Comparison of ENCODE assay signal across 29 cellular contexts in the genomic region with DNA sequence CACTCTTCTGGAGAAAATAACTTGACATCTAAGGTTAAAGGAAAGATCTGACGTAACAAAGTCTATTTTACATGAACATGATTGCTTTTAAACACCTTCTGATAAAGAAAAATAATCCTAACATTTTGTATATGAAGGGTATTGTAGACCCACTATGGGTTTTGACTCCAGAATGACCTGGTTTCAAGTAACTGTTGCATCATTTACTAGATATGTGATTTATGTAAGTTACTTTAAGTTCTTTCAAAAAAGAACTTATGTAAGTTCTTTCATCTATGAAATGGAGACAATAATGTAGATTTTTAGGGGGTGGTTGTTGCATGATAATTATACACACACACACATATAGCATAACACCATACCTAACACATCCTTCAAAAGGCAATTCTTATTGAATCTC.
"Had no signal": no experiment of that assay in that cellular context is flagged by ENCODE, and none has a peak within 500 bp of the region (broad histone marks: within the 10 kb centered on the region; RNA-seq: fewer than 3 reads in every experiment).

No MANE protein-coding gene starts in this region.

- H3K27ac Mint-ChIP-seq: stimulated activated effector memory CD8-positive, alpha-beta T cell treated with anti-CD3 and anti-CD28 coated beads, Interleukin-12 subunit alpha, Interleukin-12 subunit beta, amount 100 ng/mL, for 72 hours; stimulated activated memory B cell treated with anti-CD40 and anti-IgM and Interleukin-4, amounts not matched to agents 10 μg/mL and 1 μg/mL and 100 μg/mL, for 72 hours; stimulated activated naive B cell treated with anti-CD40 and anti-IgM and Interleukin-4, amounts not matched to agents 10 μg/mL and 1 μg/mL and 100 μg/mL, for 72 hours; stimulated activated naive CD8-positive, alpha-beta T cell treated with anti-CD3 and anti-CD28 coated beads, Interleukin-15, amount 100 ng/mL, for 72 hours; stimulated activated naive CD8-positive, alpha-beta T cell treated with anti-CD3 and anti-CD28 coated beads, Interleukin-15, Interleukin-2, amounts not matched to agents 100 ng/mL and 50 ng/mL, for 24 hours; type B pancreatic cell had no signal

- H3K4me1 ChIP-seq: stomach, suprapubic skin, testis, thyroid gland, tibial artery, tibial nerve, transverse colon, upper lobe of left lung, upper lobe of right lung, uterus, vagina had no signal

- H3K9me3 Mint-ChIP-seq: stimulated activated effector memory CD8-positive, alpha-beta T cell treated with anti-CD3 and anti-CD28 coated beads, Interleukin-12 subunit alpha, Interleukin-12 subunit beta, amount 100 ng/mL, for 72 hours; stimulated activated memory B cell treated with anti-CD40 and anti-IgM and Interleukin-4, amounts not matched to agents 10 μg/mL and 1 μg/mL and 100 μg/mL, for 72 hours; stimulated activated naive B cell treated with anti-CD40 and anti-IgM and Interleukin-4, amounts not matched to agents 10 μg/mL and 1 μg/mL and 100 μg/mL, for 72 hours; stimulated activated naive CD8-positive, alpha-beta T cell treated with anti-CD3 and anti-CD28 coated beads, Interleukin-15, amount 100 ng/mL, for 72 hours; type B pancreatic cell had no signal

- H3K36me3 ChIP-seq: stomach, suprapubic skin, thoracic aorta, thyroid gland, tibial artery, tibial nerve, transverse colon, upper lobe of left lung, upper lobe of right lung, uterus, vagina had no signal

- H3K27me3 Mint-ChIP-seq: stimulated activated memory B cell treated with anti-CD40 and anti-IgM and Interleukin-4, amounts not matched to agents 10 μg/mL and 1 μg/mL and 100 μg/mL, for 72 hours; stimulated activated naive B cell treated with anti-CD40 and anti-IgM and Interleukin-4, amounts not matched to agents 10 μg/mL and 1 μg/mL and 100 μg/mL, for 72 hours; stimulated activated naive CD8-positive, alpha-beta T cell treated with anti-CD3 and anti-CD28 coated beads, Interleukin-15, amount 100 ng/mL, for 72 hours; type B pancreatic cell had no signal

- H3K9me3 ChIP-seq: stomach, suprapubic skin, testis, thoracic aorta, thyroid gland, tibial artery, tibial nerve, transverse colon, upper lobe of left lung, upper lobe of right lung, uterus, vagina had no signal

- H3K27ac ChIP-seq: stomach, suprapubic skin, testis, thoracic aorta, thyroid gland, tibial artery, tibial nerve, transverse colon, upper lobe of left lung, upper lobe of right lung, uterus, vagina had no signal

- H3K27me3 ChIP-seq: stomach, suprapubic skin, testis, thyroid gland, tibial nerve, transverse colon, upper lobe of left lung, upper lobe of right lung, uterus, vagina had no signal

- H3K36me3 Mint-ChIP-seq: stimulated activated effector memory CD8-positive, alpha-beta T cell treated with anti-CD3 and anti-CD28 coated beads, Interleukin-12 subunit alpha, Interleukin-12 subunit beta, amount 100 ng/mL, for 72 hours; stimulated activated memory B cell treated with anti-CD40 and anti-IgM and Interleukin-4, amounts not matched to agents 10 μg/mL and 1 μg/mL and 100 μg/mL, for 72 hours; stimulated activated naive B cell treated with anti-CD40 and anti-IgM and Interleukin-4, amounts not matched to agents 10 μg/mL and 1 μg/mL and 100 μg/mL, for 72 hours; type B pancreatic cell had no signal

- H3K4me1 Mint-ChIP-seq: stimulated activated effector memory CD8-positive, alpha-beta T cell treated with anti-CD3 and anti-CD28 coated beads, Interleukin-12 subunit alpha, Interleukin-12 subunit beta, amount 100 ng/mL, for 72 hours; stimulated activated memory B cell treated with anti-CD40 and anti-IgM and Interleukin-4, amounts not matched to agents 10 μg/mL and 1 μg/mL and 100 μg/mL, for 72 hours; stimulated activated naive B cell treated with anti-CD40 and anti-IgM and Interleukin-4, amounts not matched to agents 10 μg/mL and 1 μg/mL and 100 μg/mL, for 72 hours; stimulated activated naive CD8-positive, alpha-beta T cell treated with anti-CD3 and anti-CD28 coated beads, Interleukin-15, amount 100 ng/mL, for 72 hours had no signal

- H3K4me3 ChIP-seq: stomach, suprapubic skin, testis, thoracic aorta, thyroid gland, tibial artery, tibial nerve, transverse colon, upper lobe of left lung, upper lobe of right lung, uterus, vagina had no signal

- DNase-seq: stimulated activated CD4-positive, alpha-beta T cell treated with anti-CD3 and anti-CD28 coated beads, Interleukin-2, amount 100 ng/mL, for 48 hours; stimulated activated CD4-positive, alpha-beta T cell treated with anti-CD3 and anti-CD28 coated beads, Interleukin-4, amount 100 ng/mL, for 1 hour; stimulated activated CD4-positive, alpha-beta T cell treated with anti-CD3 and anti-CD28 coated beads, Interleukin-4, amount 100 ng/mL, for 24 hours; stimulated activated CD4-positive, alpha-beta T cell treated with anti-CD3 and anti-CD28 coated beads, Interleukin-4, amount 100 ng/mL, for 4 hours; stimulated activated CD8-positive, alpha-beta memory T cell treated with anti-CD3 and anti-CD28 coated beads, Interleukin-4, amount 100 ng/mL, for 48 hours; stimulated activated naive B cell treated with anti-CD40 and anti-IgM and Interleukin-4, amounts not matched to agents 10 μg/mL and 1 μg/mL and 100 μg/mL, for 72 hours; stimulated activated naive CD4-positive, alpha-beta T cell; stimulated activated naive CD4-positive, alpha-beta T cell treated with Interleukin-2 at 50 U/mL for 16 hours; stimulated activated naive CD8-positive, alpha-beta T cell treated with anti-CD3 and anti-CD28 coated beads, Interleukin-15, amount 100 ng/mL, for 72 hours; stimulated activated naive CD8-positive, alpha-beta T cell treated with anti-CD3 and anti-CD28 coated beads, Interleukin-15, Interleukin-2, amounts not matched to agents 100 U/mL and 50 U/mL, for 24 hours; stomach; substantia nigra; testis; thyroid gland; tibial artery; transverse colon; trophoblast cell; upper lobe of left lung; upper lobe of right lung; uterus had no signal

- ATAC-seq: stimulated activated effector memory CD8-positive, alpha-beta T cell treated with anti-CD3 and anti-CD28 coated beads, Interleukin-12 subunit alpha, Interleukin-12 subunit beta, amount 100 ng/mL, for 72 hours; stimulated activated memory B cell treated with anti-CD40 and anti-IgM and Interleukin-4, amounts not matched to agents 10 μg/mL and 1 μg/mL and 100 μg/mL, for 72 hours; stimulated activated naive B cell treated with anti-CD40 and anti-IgM and Interleukin-4, amounts not matched to agents 10 μg/mL and 1 μg/mL and 100 μg/mL, for 72 hours; stimulated activated naive CD8-positive, alpha-beta T cell treated with anti-CD3 and anti-CD28 coated beads, Interleukin-15, amount 100 ng/mL, for 72 hours; stimulated activated naive CD8-positive, alpha-beta T cell treated with anti-CD3 and anti-CD28 coated beads, Interleukin-15, Interleukin-2, amounts not matched to agents 100 U/mL and 50 U/mL, for 24 hours; upper lobe of right lung had no signal

- H3K4me3 Mint-ChIP-seq: stimulated activated effector memory CD8-positive, alpha-beta T cell treated with anti-CD3 and anti-CD28 coated beads, Interleukin-12 subunit alpha, Interleukin-12 subunit beta, amount 100 ng/mL, for 72 hours; stimulated activated memory B cell treated with anti-CD40 and anti-IgM and Interleukin-4, amounts not matched to agents 10 μg/mL and 1 μg/mL and 100 μg/mL, for 72 hours; stimulated activated naive B cell treated with anti-CD40 and anti-IgM and Interleukin-4, amounts not matched to agents 10 μg/mL and 1 μg/mL and 100 μg/mL, for 72 hours; stimulated activated naive CD8-positive, alpha-beta T cell treated with anti-CD3 and anti-CD28 coated beads, Interleukin-15, amount 100 ng/mL, for 72 hours; stimulated activated naive CD8-positive, alpha-beta T cell treated with anti-CD3 and anti-CD28 coated beads, Interleukin-15, Interleukin-2, amounts not matched to agents 100 ng/mL and 50 ng/mL, for 24 hours; type B pancreatic cell had no signal

- FAIRE-seq: urothelium cell line had no signal
